Comparison of ENCODE assay signal across 8 cellular contexts in the genomic region with DNA sequence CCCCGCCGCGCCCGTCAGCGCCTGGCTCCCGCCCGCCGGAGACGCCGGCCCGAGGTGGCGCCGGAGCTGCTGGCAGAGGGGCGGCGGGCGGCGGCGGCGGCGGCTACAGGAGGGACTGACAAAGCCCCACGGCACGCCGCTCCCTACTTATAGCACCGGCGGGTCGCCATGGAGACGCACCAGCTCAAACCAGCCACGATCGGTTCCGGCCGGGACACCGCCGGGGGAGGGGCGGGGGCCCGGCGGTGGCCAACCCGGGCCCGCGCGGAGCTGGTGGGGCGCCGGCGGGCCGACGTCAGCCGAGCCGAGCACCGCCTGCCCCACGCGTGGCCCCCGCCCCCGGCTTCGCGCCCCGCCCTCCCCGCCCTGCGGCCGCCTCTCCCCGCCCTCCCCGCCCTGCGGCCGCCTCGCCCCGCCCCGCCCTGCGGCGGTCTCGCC. TPM values are rescaled to one million over a fixed set of nuclear protein-coding genes. Genes with fewer than 3 reads are reported as not detected.
DNase-seq lines count a peak whose midpoint lies in the region; ATAC-seq and TF ChIP-seq lines count a peak whose summit lies in the region.

A gene (minus strand): TSS at position 120 of the 438 bp plus-strand sequence. CDS start 3,295 bp downstream, outside the sequence.

- peak; percentile 52 for ATAC-seq in GM23338
- peak; percentile 94 to 95 for ATAC-seq in natural killer cell treated with Interleukin-12 subunit alpha and Interleukin-12 subunit beta and Interleukin-15 and Interleukin-18, amount 100 ng/mL, for 72 hours
- ATAC-seq in stimulated activated naive CD8-positive, alpha-beta T cell treated with anti-CD3 and anti-CD28 coated beads, Interleukin-15, Interleukin-2, amounts not matched to agents 100 U/mL and 50 U/mL, for 24 hours, result peak; percentile 87

- H3K36me3 Mint-ChIP-seq in GM23338 (ENCODE audit: low read depth), result peaks cover 26% of the 10 kb centered on the region
- H3K36me3 Mint-ChIP-seq in natural killer cell treated with Interleukin-12 subunit alpha and Interleukin-12 subunit beta and Interleukin-15 and Interleukin-18, amount 100 ng/mL, for 72 hours, result peaks cover 19% of the 10 kb centered on the region

- H3K27me3 Mint-ChIP-seq in GM23338 (ENCODE audit: insufficient read depth, low read depth, poor library complexity), result peaks cover 18% of the 10 kb centered on the region
- no peaks in the 10 kb centered on the region for H3K27me3 Mint-ChIP-seq in natural killer cell treated with Interleukin-12 subunit alpha and Interleukin-12 subunit beta and Interleukin-15 and Interleukin-18, amount 100 ng/mL, for 72 hours

- peaks cover 25% of the 10 kb centered on the region for H3K27me3 ChIP-seq in GM23338 (ENCODE audit: insufficient read depth)

- H3K9me3 Mint-ChIP-seq in GM23338, result no peaks in the 10 kb centered on the region; the same call in 2 of the 3 replicates
- H3K9me3 Mint-ChIP-seq in natural killer cell treated with Interleukin-12 subunit alpha and Interleukin-12 subunit beta and Interleukin-15 and Interleukin-18, amount 100 ng/mL, for 72 hours, result no peaks in the 10 kb centered on the region

- H3K4me1 Mint-ChIP-seq in GM23338, result peaks cover 14% of the 10 kb centered on the region
- H3K4me1 Mint-ChIP-seq in natural killer cell treated with Interleukin-12 subunit alpha and Interleukin-12 subunit beta and Interleukin-15 and Interleukin-18, amount 100 ng/mL, for 72 hours (ENCODE audit: low read depth in 2 of 2), result peaks cover 12 to 20% of the 10 kb centered on the region in 2 donors

- TF ChIP-seq CTCF in GM23338 (conservative IDR thresholded peaks at IDR 0.05; ENCODE audit: low read depth in 2 of 2), result no peak

- H2AFZ ChIP-seq in GM23338, result peak within 1 kb of the TSS; percentile 95

- H3K27ac Mint-ChIP-seq in GM23338, result peak within 1 kb of the TSS; percentile 74
- peak within 1 kb of the TSS; percentile 51 to 73 for H3K27ac Mint-ChIP-seq in natural killer cell treated with Interleukin-12 subunit alpha and Interleukin-12 subunit beta and Interleukin-15 and Interleukin-18, amount 100 ng/mL, for 72 hours

- DNase-seq in DMS79 treated with DMSO at 0.1 percent for 48 hours (lab: John Stamatoyannopoulos, UW) (peak; percentile 91), GM23338 (ENCODE audit: low spot score) (peak; percentile 79), Kasumi-1 (lab: John Stamatoyannopoulos, UW) (peak; percentile 87), RKO (ENCODE audit: low spot score) (peak; percentile 96), activated T-helper 1 cell treated with Interleukin-2 at 50 U/mL for 16 hours (ENCODE audit: low read depth) (peak; percentile 98), fibroblast of gingiva (ENCODE audit: low read depth) (peak; percentile 93)
- peak; percentile 95 for DNase-seq in natural killer cell treated with Interleukin-12 subunit alpha and Interleukin-12 subunit beta and Interleukin-15 and Interleukin-18, amount 100 ng/mL, for 72 hours (ENCODE audit: low spot score)
- peak; percentile 98 for DNase-seq in stimulated activated naive CD8-positive, alpha-beta T cell treated with anti-CD3 and anti-CD28 coated beads, Interleukin-15, Interleukin-2, amounts not matched to agents 100 U/mL and 50 U/mL, for 24 hours

- no peak within 1 kb of the TSS for H3K27ac ChIP-seq in GM23338 (ENCODE audit: low read depth)

- H3K4me1 ChIP-seq in GM23338 (ENCODE audit: insufficient read depth), result peaks cover 5% of the 10 kb centered on the region

- H3K4me3 ChIP-seq in GM23338, result peak within 1 kb of the TSS; percentile 54

- H3K4me2 ChIP-seq in GM23338, result peak within 1 kb of the TSS; percentile 81

- peaks cover 28% of the 10 kb centered on the region for H3K79me2 ChIP-seq in GM23338 (replicated peaks; ENCODE audit: insufficient read depth)

- H3K36me3 ChIP-seq in GM23338 (ENCODE audit: insufficient read depth), result peaks cover 5% of the 10 kb centered on the region; the same call in 1 of the 2 replicates

- 0 out of 2 replicates have a peak, but pooled peaks cover 11% of the 10 kb centered on the region for H4K20me1 ChIP-seq in GM23338 (replicated peaks; ENCODE audit: insufficient read depth)

- H3K9me2 ChIP-seq in GM23338 (ENCODE audit: insufficient read depth), result no peaks in the 10 kb centered on the region

- peak within 1 kb of the TSS; percentile 91 for H3K4me3 Mint-ChIP-seq in GM23338
- H3K4me3 Mint-ChIP-seq in natural killer cell treated with Interleukin-12 subunit alpha and Interleukin-12 subunit beta and Interleukin-15 and Interleukin-18, amount 100 ng/mL, for 72 hours, result peak within 1 kb of the TSS; percentile 84

- no peaks in the 10 kb centered on the region for H3F3A ChIP-seq in GM23338 (replicated peaks; ENCODE audit: low read depth)

TF ChIP-seq in GM23338, 12 proteins besides CTCF, POLR2A, EP300 and RAD21:
- TF ChIP-seq CREB1 (CRISPR knock-in tag; IDR thresholded peaks at IDR 0.05; ENCODE audit: low read depth), result peak; percentile 6; the same call in 1 of the 2 replicates
- TF ChIP-seq ZNF331 (CRISPR knock-in tag; IDR thresholded peaks at IDR 0.05; ENCODE audit: low read depth), result no peak

RNA-seq across cellular contexts. Expression of the gene that starts here (rescaled TPM):
- 70.3 and 85.5 TPM in 2 replicates for total RNA-seq in GM23338 (2014; rRNA removed; shearing (Covaris generic))
- polyA plus RNA-seq in GM23338 (2016; fragmentation: Nextera tagmentation; extraction: Ambion mirVana), result 23.3 and 24.2 TPM in 2 replicates
- total RNA-seq in natural killer cell treated with Interleukin-12 subunit alpha and Interleukin-12 subunit beta and Interleukin-15 and Interleukin-18, amount 100 ng/mL, for 72 hours, result 100 to 1,000 TPM in 1 of 2 donors, 10 to 100 TPM in 1; 91.5 to 206 TPM
